ENCODE assay signal across 8 cellular contexts in genomic region chr19:54191671-54192453, GRCh38. TPM values are rescaled to one million over a fixed set of nuclear protein-coding genes. Genes with fewer than 3 reads are reported as not detected.
DNase-seq lines count a peak whose midpoint lies in the region; ATAC-seq and TF ChIP-seq lines count a peak whose summit lies in the region.

No MANE protein-coding gene starts in this region.

- TF ChIP-seq CTCF in C4-2B (conservative IDR thresholded peaks at IDR 0.05) (no peak), LNCaP clone FGC (IDR thresholded peaks at IDR 0.05; ENCODE audit: control insufficient read depth, extremely low read depth, insufficient read depth) (no peak), natural killer cell (IDR thresholded peaks at IDR 0.05) (no peak)

- no peaks in the 10 kb centered on the region for H3K27me3 Mint-ChIP-seq in natural killer cell (ENCODE audit: low read depth in 2 of 2)

- H3K4me1 Mint-ChIP-seq in natural killer cell = peaks cover 26 to 38% of the 10 kb centered on the region in 2 donors

- no peak for ATAC-seq in natural killer cell
- ATAC-seq in HG03045 (IDR thresholded peaks at IDR 0.05; ENCODE audit: unreplicated experiment) = no peak
- no peak for ATAC-seq in HG03342 (IDR thresholded peaks at IDR 0.05; ENCODE audit: unreplicated experiment)

- DNase-seq in LNCaP clone FGC (ENCODE audit: low read depth) = no peak
- no peak for DNase-seq in natural killer cell
- DNase-seq in iPS-NIHi7 (ENCODE audit: extremely low spot score) = no peak
- no peak for DNase-seq in NOMO-1 (lab: John Stamatoyannopoulos, UW; ENCODE audit: unreplicated experiment in 2 of 2)

- peak overlapping the region; percentile 97 to 99 for H3K27ac Mint-ChIP-seq in natural killer cell

- H3K9me3 Mint-ChIP-seq in natural killer cell = no peaks in the 10 kb centered on the region

- intact Hi-C loops in natural killer cell (cut with micrococcal nuclease) = loop anchor here (2.0 to 10.0 kb wide), 2 partner anchors 325 to 1463 kb away; partner anchors contain the start of genes MYADM and U2AF2

- H3K27ac ChIP-seq in C4-2B = peak overlapping the region; percentile 86
- H3K27ac ChIP-seq in cingulate gyrus (ENCODE audit: low read depth, low read length) = peak overlapping the region; percentile 100

- peak overlapping the region; percentile 83 for H3K4me3 ChIP-seq in LNCaP clone FGC (ENCODE audit: low read depth, low read length)

- no peaks in the 10 kb centered on the region for H3K36me3 Mint-ChIP-seq in natural killer cell

- peak overlapping the region; percentile 99 for H3K4me3 Mint-ChIP-seq in natural killer cell

RNA-seq across cellular contexts. Expression of gene TSEN34, which starts 0.8 kb away (rescaled TPM):
- total RNA-seq in natural killer cell = 10 to 100 TPM; 11.5 to 16.7 (median 13.5) TPM

RNA-seq across cellular contexts. Expression of gene MBOAT7, which starts 2.5 kb away (rescaled TPM):
- 10 to 100 TPM; 24.1 to 53.9 (median 31.2) TPM for total RNA-seq in natural killer cell

RNA-seq across cellular contexts. Expression of gene RPS9, which starts 8.8 kb away (rescaled TPM):
- 100 to 1,000 TPM; 617 to 958 (median 906) TPM for total RNA-seq in natural killer cell

RNA-seq across cellular contexts. Expression of gene TMC4, which starts 18.9 kb away (rescaled TPM):
- 1 to 10 TPM; 7.2 to 8.2 (median 7.5) TPM for total RNA-seq in natural killer cell

RNA-seq across cellular contexts. Expression of gene LILRB3, which starts 30.9 kb away (rescaled TPM):
- 10 to 100 TPM in 2 of 3 donors, 1 to 10 TPM in 1; 6.8 to 12.6 (median 12.6) TPM for total RNA-seq in natural killer cell
